ENCODE assay signal across 16 cellular contexts in the genomic region with DNA sequence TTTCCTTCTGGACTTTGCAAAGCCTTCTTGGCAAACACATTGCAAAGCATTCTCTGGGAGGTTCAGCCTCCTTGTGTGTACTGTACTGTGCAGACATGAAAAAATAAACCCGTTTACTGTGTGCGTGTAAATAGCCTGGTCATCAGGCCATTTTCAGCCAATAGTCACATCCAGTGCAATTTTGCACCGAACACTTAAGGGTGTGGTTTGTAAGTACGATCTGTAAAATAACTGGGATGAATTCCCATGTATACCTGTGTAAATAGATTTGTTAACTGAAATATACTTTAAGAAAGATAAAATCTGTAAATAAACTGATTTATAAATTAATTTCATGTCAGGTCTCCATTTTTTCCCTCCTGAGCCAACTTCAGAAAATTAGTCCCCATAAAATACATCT. TPM values are rescaled to one million over a fixed set of nuclear protein-coding genes. Genes with fewer than 3 reads are reported as not detected.
A peak's percentile ranks its signal among the peaks of the same experiment; 100 is the strongest.
DNase-seq lines count a peak whose midpoint lies in the region; ATAC-seq and TF ChIP-seq lines count a peak whose summit lies in the region.
"Had no signal": no experiment of that assay in that cellular context is flagged by ENCODE, and none has a peak within 500 bp of the region (broad histone marks: within the 10 kb centered on the region; RNA-seq: fewer than 3 reads in every experiment).

No MANE protein-coding gene starts in this region.

- H3K9me3 ChIP-seq in left ventricle myocardium inferior (replicated peaks) (no peaks in the 10 kb centered on the region), heart left ventricle (no peaks in the 10 kb centered on the region), lower lobe of right lung (no peaks in the 10 kb centered on the region)
- H3K9me3 ChIP-seq: BLaER1 treated with 17β-estradiol and CSF1 and Interleukin-3, amounts not matched to agents 10 nM and 100 nM; Caco-2 had no signal

- TF ChIP-seq POLR2A in heart left ventricle (IDR thresholded peaks at IDR 0.05): no peak

- H3K4me1 Mint-ChIP-seq in stimulated activated naive CD8-positive, alpha-beta T cell treated with anti-CD3 and anti-CD28 coated beads, Interleukin-15, amount 100 ng/mL, for 72 hours: no peaks in the 10 kb centered on the region
- H3K4me1 Mint-ChIP-seq: B cell, IgD-negative memory B cell had no signal

- TF ChIP-seq CTCF in left ventricle myocardium inferior (IDR thresholded peaks at IDR 0.05; ENCODE audit: borderline replicate concordance): no peak
- no peak for TF ChIP-seq CTCF in heart left ventricle (IDR thresholded peaks at IDR 0.05)
- TF ChIP-seq CTCF in VCaP (conservative IDR thresholded peaks at IDR 0.05): no peak
- no peak for TF ChIP-seq CTCF in lower lobe of right lung (IDR thresholded peaks at IDR 0.05)

- H3K27ac ChIP-seq in left ventricle myocardium inferior (replicated peaks) (peak overlapping the region; percentile 61), heart left ventricle (no peak overlapping the region), VCaP (peak overlapping the region; percentile 24), lower lobe of right lung (peak overlapping the region; percentile 2)
- H3K27ac ChIP-seq: BLaER1 treated with 17β-estradiol and CSF1 and Interleukin-3, amounts not matched to agents 10 nM and 100 nM had no signal

- no peaks in the 10 kb centered on the region for H3K27me3 ChIP-seq in left ventricle myocardium inferior (ENCODE audit: low read depth)
- H3K27me3 ChIP-seq in heart left ventricle: no peaks in the 10 kb centered on the region
- no peaks in the 10 kb centered on the region for H3K27me3 ChIP-seq in lower lobe of right lung (ENCODE audit: low read depth)
- H3K27me3 ChIP-seq: BLaER1 treated with 17β-estradiol and CSF1 and Interleukin-3, amounts not matched to agents 10 nM and 100 nM had no signal

- no peak for DNase-seq in left ventricle myocardium inferior
- DNase-seq in heart left ventricle: no peak
- DNase-seq in lower lobe of right lung: no peak
- no peak for DNase-seq in stimulated activated naive CD8-positive, alpha-beta T cell treated with anti-CD3 and anti-CD28 coated beads, Interleukin-15, amount 100 ng/mL, for 72 hours
- no peak for DNase-seq in KG1 (lab: John Stamatoyannopoulos, UW)
- DNase-seq in activated T-cell treated with anti-CD3 and anti-CD28 coated beads for 4 hours: no peak
- DNase-seq: Caco-2; CD4-positive, alpha-beta T cell; GOT3; H7; HFFc6 had no signal

- no peak for ATAC-seq in heart left ventricle
- no peak for ATAC-seq in lower lobe of right lung
- ATAC-seq in stimulated activated naive CD8-positive, alpha-beta T cell treated with anti-CD3 and anti-CD28 coated beads, Interleukin-15, amount 100 ng/mL, for 72 hours: no peak
- ATAC-seq: HCT116 had no signal

- H3K4me1 ChIP-seq in left ventricle myocardium inferior (peaks cover 51% of the 10 kb centered on the region), heart left ventricle (peaks cover 0 to 42% (median 21%) of the 10 kb centered on the region in 12 donors), lower lobe of right lung (peaks cover 20% of the 10 kb centered on the region)

- no peaks in the 10 kb centered on the region for H3K9me3 Mint-ChIP-seq in stimulated activated naive CD8-positive, alpha-beta T cell treated with anti-CD3 and anti-CD28 coated beads, Interleukin-15, amount 100 ng/mL, for 72 hours
- H3K9me3 Mint-ChIP-seq: CD4-positive, alpha-beta T cell; HFFc6; IgD-negative memory B cell had no signal

- no peak overlapping the region for H3K4me3 ChIP-seq in left ventricle myocardium inferior
- no peak overlapping the region for H3K4me3 ChIP-seq in heart left ventricle
- no peak overlapping the region for H3K4me3 ChIP-seq in lower lobe of right lung
- H3K4me3 ChIP-seq: BLaER1 treated with 17β-estradiol and CSF1 and Interleukin-3, amounts not matched to agents 10 nM and 100 nM had no signal

- peaks cover 37% of the 10 kb centered on the region for H3K36me3 ChIP-seq in left ventricle myocardium inferior
- peaks cover 0 to 35% (median 33%) of the 10 kb centered on the region in 9 donors for H3K36me3 ChIP-seq in heart left ventricle
- peaks cover 33% of the 10 kb centered on the region for H3K36me3 ChIP-seq in lower lobe of right lung

- intact Hi-C loops in left ventricle myocardium inferior (cut with micrococcal nuclease): no loop called here
- intact Hi-C loops in heart left ventricle (cut with DNase I): loop anchor here in 5 of 10 donors (5.0 to 10.0 kb wide), 3 partner anchors 38 to 63 kb away; partner anchors contain the start of gene QSOX1 (in 1 of the 5)
- intact Hi-C loops in lower lobe of right lung (cut with DNase I): no loop called here

- H3K4me3 Mint-ChIP-seq in stimulated activated naive CD8-positive, alpha-beta T cell treated with anti-CD3 and anti-CD28 coated beads, Interleukin-15, amount 100 ng/mL, for 72 hours: no peak overlapping the region
- H3K4me3 Mint-ChIP-seq: B cell; CD4-positive, alpha-beta T cell; HFFc6; IgD-negative memory B cell had no signal

- WGBS in heart left ventricle, 4 donors: 72 to 75% (median 74%) methylated on average over 4 of the region's 4 CpGs

- H3K27ac Mint-ChIP-seq in stimulated activated naive CD8-positive, alpha-beta T cell treated with anti-CD3 and anti-CD28 coated beads, Interleukin-15, amount 100 ng/mL, for 72 hours: no peak overlapping the region
- H3K27ac Mint-ChIP-seq: B cell; CD4-positive, alpha-beta T cell; HFFc6; IgD-negative memory B cell had no signal

- H3K27me3 Mint-ChIP-seq in stimulated activated naive CD8-positive, alpha-beta T cell treated with anti-CD3 and anti-CD28 coated beads, Interleukin-15, amount 100 ng/mL, for 72 hours: no peaks in the 10 kb centered on the region
- H3K27me3 Mint-ChIP-seq: B cell; CD4-positive, alpha-beta T cell; IgD-negative memory B cell had no signal

RNA-seq across cellular contexts. Expression of gene QSOX1, which starts 40.1 kb away (rescaled TPM):
- total RNA-seq in left ventricle myocardium inferior (102 TPM), heart left ventricle (100 to 1,000 TPM in 6 of 9 donors, 10 to 100 TPM in 3; 62.3 to 250 (median 122) TPM), lower lobe of right lung (241 TPM)
- polyA plus RNA-seq in heart left ventricle: 100 to 1,000 TPM in 1 of 2 donors, 10 to 100 TPM in 1; 63.2 to 181 TPM

Comparison
In these comparisons a context has a peak if more than half of its experiments do, and no peak if none do; other contexts are left out.
1. H3K27ac ChIP-seq: peak in left ventricle myocardium inferior (single experiment), VCaP (single experiment) and lower lobe of right lung (single experiment); none in heart left ventricle (0 of 12).